28 cellular contexts compared by ENCODE assay signal in genomic region chr7:36607206-36607515, GRCh38.
DNase-seq lines count a peak whose midpoint lies in the region; FAIRE-seq and TF ChIP-seq lines count a peak whose summit lies in the region.
"Had no signal": no experiment of that assay in that cellular context is flagged by ENCODE, and none has a peak within 500 bp of the region (broad histone marks: within the 10 kb centered on the region; RNA-seq: fewer than 3 reads in every experiment).

No MANE protein-coding gene starts in this region.

- no peak for FAIRE-seq in H54 (lab: Jason Lieb, UNC)
- FAIRE-seq: RCC 7860 had no signal

- peaks cover 0 to 60% (median 20%) of the 10 kb centered on the region in 3 donors for H3K27me3 Mint-ChIP-seq in immature natural killer cell (ENCODE audit: low read depth in 3 of 3)

- H3K36me3 Mint-ChIP-seq in immature natural killer cell: peaks cover 26 to 62% (median 41%) of the 10 kb centered on the region in 3 donors

- no peaks in the 10 kb centered on the region for H3K9me3 Mint-ChIP-seq in immature natural killer cell
- H3K9me3 Mint-ChIP-seq: activated T-cell treated with anti-CD3 and anti-CD28 coated beads, Interleukin-2, amount 50 U/mL, for 4 hours had no signal

- no peak overlapping the region for H3K4me3 ChIP-seq in MG63
- H3K4me3 ChIP-seq: adrenal gland, BLaER1, body of pancreas, right atrium auricular region, smooth muscle cell had no signal

- H3K4me1 Mint-ChIP-seq in immature natural killer cell: peaks cover 15 to 51% of the 10 kb centered on the region in 2 donors

- H3K4me3 Mint-ChIP-seq in immature natural killer cell: no peak overlapping the region
- H3K4me3 Mint-ChIP-seq: activated T-cell treated with anti-CD3 and anti-CD28 coated beads, Interleukin-2, amount 50 U/mL, for 4 hours had no signal

- TF ChIP-seq POLR2A in H54 (IDR thresholded peaks at IDR 0.05; ENCODE audit: low read depth, low read length): no peak

- no peaks in the 10 kb centered on the region for H3K36me3 ChIP-seq in MG63
- H3K36me3 ChIP-seq: adrenal gland, BLaER1, right atrium auricular region, WERI-Rb-1 had no signal

- H3K27ac Mint-ChIP-seq in immature natural killer cell: peak overlapping the region; percentile 37 to 85 (median 72)

- no peaks in the 10 kb centered on the region for H3K9me3 ChIP-seq in MG63
- H3K9me3 ChIP-seq: adrenal gland, BLaER1, body of pancreas, Caco-2, right atrium auricular region had no signal

- peak; percentile 71 for DNase-seq in DMS79 (lab: John Stamatoyannopoulos, UW)
- peak; percentile 67 for DNase-seq in NCI-H2171 treated with DMSO at 0.1 percent for 48 hours (lab: John Stamatoyannopoulos, UW)
- no peak for DNase-seq in immature natural killer cell
- DNase-seq in pons (ENCODE audit: low spot score): peak; percentile 84
- no peak for DNase-seq in MG63
- DNase-seq in middle frontal gyrus (ENCODE audit: extremely low spot score, low spot score): no peak
- DNase-seq in H54 (ENCODE audit: insufficient read length, low spot score): no peak
- DNase-seq: activated CD4-positive, alpha-beta T cell treated with anti-CD3 and anti-CD28 coated beads, Interleukin-2, amount 50 U/mL, for 1 hour; activated T-cell treated with anti-CD3 and anti-CD28 coated beads, Interleukin-2, amount 50 U/mL, for 4 hours; adrenal gland; body of pancreas; Caco-2; DND-41; effector CD8-positive, alpha-beta T cell; erythroblast; mammary epithelial cell; NCI-H1417 treated with DMSO at 0.1 percent for 48 hours; NCI-H526; SIG-M5; stimulated activated CD4-positive, alpha-beta T cell treated with anti-CD3 and anti-CD28 coated beads, Interleukin-1b, Interleukin-23, amount 100 ng/mL, for 48 hours; SW 1271; T1000; trophoblast cell; WERI-Rb-1 had no signal

- no peaks in the 10 kb centered on the region for H3K27me3 ChIP-seq in MG63
- H3K27me3 ChIP-seq: adrenal gland, BLaER1, body of pancreas, right atrium auricular region had no signal

Comparison
In these comparisons a context has a peak if more than half of its experiments do, and no peak if none do; other contexts are left out.
1. DNase-seq: peak in DMS79 (single experiment), NCI-H2171 treated with DMSO at 0.1 percent for 48 hours (single experiment) and pons (single experiment); none in immature natural killer cell (0 of 3), MG63 (single experiment), middle frontal gyrus (single experiment) and H54 (single experiment).